In the genomic region with DNA sequence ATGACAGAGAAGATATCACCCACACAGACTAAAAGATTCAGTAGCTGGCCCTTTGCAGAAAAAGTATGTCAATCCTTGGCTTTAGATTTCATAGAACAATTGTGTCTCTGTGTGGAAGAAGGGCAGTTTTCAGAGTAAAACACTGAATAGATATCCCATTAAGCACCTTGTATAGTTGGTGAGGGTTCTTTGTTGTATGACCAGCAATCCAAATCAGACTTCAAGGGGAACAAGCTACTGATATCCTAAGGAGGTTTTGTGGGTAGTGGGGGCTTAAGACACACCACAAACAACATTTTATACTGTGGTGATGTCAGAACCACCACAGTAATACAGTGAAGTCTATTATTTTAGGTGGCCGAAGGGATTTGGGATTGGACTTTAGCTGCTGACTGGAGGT, we compare ENCODE assay signal across 1 cellular context.
TF ChIP-seq lines count a peak whose summit lies in the region.

No MANE protein-coding gene starts in this region.

TF ChIP-seq in H1, 55 proteins besides CTCF, POLR2A, EP300 and RAD21 (continued from another document):
- TF ChIP-seq, protein P1, sequence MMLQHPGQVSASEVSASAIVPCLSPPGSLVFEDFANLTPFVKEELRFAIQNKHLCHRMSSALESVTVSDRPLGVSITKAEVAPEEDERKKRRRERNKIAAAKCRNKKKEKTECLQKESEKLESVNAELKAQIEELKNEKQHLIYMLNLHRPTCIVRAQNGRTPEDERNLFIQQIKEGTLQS (IDR thresholded peaks at IDR 0.05; ENCODE audit: insufficient read depth, low read depth, low read length) = no peak
- TF ChIP-seq GTF2F1 (IDR thresholded peaks at IDR 0.05; ENCODE audit: borderline replicate concordance, low read depth, low read length) (no peak), ZNF274 (IDR thresholded peaks at IDR 0.05; ENCODE audit: borderline replicate concordance, extremely low read depth, low read length) (no peak), GABPA (IDR thresholded peaks at IDR 0.05; ENCODE audit: borderline replicate concordance, insufficient read depth, low read length) (no peak), MAFK (IDR thresholded peaks at IDR 0.05; ENCODE audit: low read depth, low read length) (no peak), HDAC6 (IDR thresholded peaks at IDR 0.05; ENCODE audit: low read depth, low read length) (no peak), CBX5 (IDR thresholded peaks at IDR 0.05; ENCODE audit: low read depth, low read length) (no peak), CTBP2 (IDR thresholded peaks at IDR 0.05; ENCODE audit: borderline replicate concordance, insufficient read depth, insufficient read length, low read length) (no peak), TEAD4 (IDR thresholded peaks at IDR 0.05; ENCODE audit: low read depth, low read length) (no peak), BACH1 (IDR thresholded peaks at IDR 0.05; ENCODE audit: low read length) (no peak), SIX5 (IDR thresholded peaks at IDR 0.05; ENCODE audit: low read depth, low read length) (no peak), EGR1 (IDR thresholded peaks at IDR 0.05; ENCODE audit: borderline replicate concordance, low read depth, low read length) (no peak), KDM5A (IDR thresholded peaks at IDR 0.05; ENCODE audit: low read length) (no peak)
- TF ChIP-seq, protein P2, sequence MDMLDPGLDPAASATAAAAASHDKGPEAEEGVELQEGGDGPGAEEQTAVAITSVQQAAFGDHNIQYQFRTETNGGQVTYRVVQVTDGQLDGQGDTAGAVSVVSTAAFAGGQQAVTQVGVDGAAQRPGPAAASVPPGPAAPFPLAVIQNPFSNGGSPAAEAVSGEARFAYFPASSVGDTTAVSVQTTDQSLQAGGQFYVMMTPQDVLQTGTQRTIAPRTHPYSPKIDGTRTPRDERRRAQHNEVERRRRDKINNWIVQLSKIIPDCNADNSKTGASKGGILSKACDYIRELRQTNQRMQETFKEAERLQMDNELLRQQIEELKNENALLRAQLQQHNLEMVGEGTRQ (IDR thresholded peaks at IDR 0.05; ENCODE audit: low read length) = no peak
- TF ChIP-seq, protein P3, sequence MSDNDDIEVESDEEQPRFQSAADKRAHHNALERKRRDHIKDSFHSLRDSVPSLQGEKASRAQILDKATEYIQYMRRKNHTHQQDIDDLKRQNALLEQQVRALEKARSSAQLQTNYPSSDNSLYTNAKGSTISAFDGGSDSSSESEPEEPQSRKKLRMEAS (IDR thresholded peaks at IDR 0.05) = no peak
- TF ChIP-seq, protein P4, sequence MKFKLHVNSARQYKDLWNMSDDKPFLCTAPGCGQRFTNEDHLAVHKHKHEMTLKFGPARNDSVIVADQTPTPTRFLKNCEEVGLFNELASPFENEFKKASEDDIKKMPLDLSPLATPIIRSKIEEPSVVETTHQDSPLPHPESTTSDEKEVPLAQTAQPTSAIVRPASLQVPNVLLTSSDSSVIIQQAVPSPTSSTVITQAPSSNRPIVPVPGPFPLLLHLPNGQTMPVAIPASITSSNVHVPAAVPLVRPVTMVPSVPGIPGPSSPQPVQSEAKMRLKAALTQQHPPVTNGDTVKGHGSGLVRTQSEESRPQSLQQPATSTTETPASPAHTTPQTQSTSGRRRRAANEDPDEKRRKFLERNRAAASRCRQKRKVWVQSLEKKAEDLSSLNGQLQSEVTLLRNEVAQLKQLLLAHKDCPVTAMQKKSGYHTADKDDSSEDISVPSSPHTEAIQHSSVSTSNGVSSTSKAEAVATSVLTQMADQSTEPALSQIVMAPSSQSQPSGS (IDR thresholded peaks at IDR 0.05; ENCODE audit: low read length) = no peak
